In genomic region chr20:31637660-31638059, GRCh38 we compare ENCODE assay signal across 22 cellular contexts. TPM values are rescaled to one million over a fixed set of nuclear protein-coding genes. Genes with fewer than 3 reads are reported as not detected.
DNase-seq lines count a peak whose midpoint lies in the region; ATAC-seq and TF ChIP-seq lines count a peak whose summit lies in the region.
"Had no signal": no experiment of that assay in that cellular context is flagged by ENCODE, and none has a peak within 500 bp of the region (broad histone marks: within the 10 kb centered on the region; RNA-seq: fewer than 3 reads in every experiment).

Gene COX4I2, plus strand, starts transcription at chr20:31637912. Its CDS starts 1,106 bp downstream, at chr20:31639018.

- H3K36me3 Mint-ChIP-seq in activated naive CD4-positive, alpha-beta T cell treated with anti-CD3 and anti-CD28 coated beads, Interleukin-2, amount 50 U/mL, for 24 hours: no peaks in the 10 kb centered on the region
- H3K36me3 Mint-ChIP-seq in neural progenitor cell: no peaks in the 10 kb centered on the region
- H3K36me3 Mint-ChIP-seq: mesothelial cell of epicardium had no signal

- H2AFZ ChIP-seq in neural progenitor cell (replicated peaks): peak within 1 kb of the TSS; percentile 45

- peak within 1 kb of the TSS; percentile 17 to 88 (median 74) for H3K27ac ChIP-seq in heart left ventricle
- no peak within 1 kb of the TSS for H3K27ac ChIP-seq in neural progenitor cell
- H3K27ac ChIP-seq in uterus: peak within 1 kb of the TSS; percentile 24 to 64
- H3K27ac ChIP-seq: adrenal gland, cardiac muscle cell, SJSA1 had no signal

- H3K4me3 Mint-ChIP-seq in activated naive CD4-positive, alpha-beta T cell treated with anti-CD3 and anti-CD28 coated beads, Interleukin-2, amount 50 U/mL, for 24 hours: no peak within 1 kb of the TSS
- H3K4me3 Mint-ChIP-seq in neural progenitor cell: no peak within 1 kb of the TSS
- H3K4me3 Mint-ChIP-seq: mesothelial cell of epicardium; nephron; stimulated activated naive CD8-positive, alpha-beta T cell treated with anti-CD3 and anti-CD28 coated beads, Interleukin-15, Interleukin-2, amounts not matched to agents 100 ng/mL and 50 ng/mL, for 24 hours had no signal

- intact Hi-C loops in heart left ventricle (cut with DNase I) (no loop called here), uterus (cut with DNase I; ENCODE audit: low total_unique reads) (no loop called here)

- no peak for DNase-seq in activated naive CD4-positive, alpha-beta T cell treated with anti-CD3 and anti-CD28 coated beads, Interleukin-2, amount 50 U/mL, for 16 hours
- DNase-seq in heart left ventricle: peak; percentile 54 to 73 (median 69)
- no peak for DNase-seq in neural progenitor cell (ENCODE audit: low spot score)
- no peak for DNase-seq in uterus
- no peak for DNase-seq in GF-D8 (lab: John Stamatoyannopoulos, UW)
- no peak for DNase-seq in cerebellum (ENCODE audit: low spot score)
- DNase-seq: activated CD4-positive, alpha-beta T cell treated with anti-CD3 and anti-CD28 coated beads for 1 hour; adrenal gland; C1 segment of cervical spinal cord; NCI-H1092 treated with DMSO at 0.1 percent for 48 hours; NCI-H2107; NCI-H526 had no signal

- peak; percentile 38 to 66 (median 58) for ATAC-seq in heart left ventricle
- no peak for ATAC-seq in HG03520 (IDR thresholded peaks at IDR 0.05; ENCODE audit: unreplicated experiment)
- ATAC-seq: esophagus mucosa had no signal

- no peaks in the 10 kb centered on the region for H3K79me2 ChIP-seq in neural progenitor cell (ENCODE audit: low read depth)

- H3K9me3 ChIP-seq in heart left ventricle (no peaks in the 10 kb centered on the region), neural progenitor cell (ENCODE audit: low read depth) (no peaks in the 10 kb centered on the region), uterus (no peaks in the 10 kb centered on the region)
- H3K9me3 ChIP-seq: adrenal gland, SJSA1 had no signal

- H3K9ac ChIP-seq in neural progenitor cell: no peak within 1 kb of the TSS

- H3F3A ChIP-seq in neural progenitor cell (ENCODE audit: low read depth): no peaks in the 10 kb centered on the region

- H3K4me2 ChIP-seq in neural progenitor cell: peak within 1 kb of the TSS; percentile 27

- H3K4me3 ChIP-seq in heart left ventricle (peak within 1 kb of the TSS in 11 of 12 donors; percentile 5 to 62 (median 47)), neural progenitor cell (no peak within 1 kb of the TSS), uterus (no peak within 1 kb of the TSS)
- H3K4me3 ChIP-seq: adrenal gland, cardiac muscle cell, SJSA1 had no signal

- H3K27me3 Mint-ChIP-seq in activated naive CD4-positive, alpha-beta T cell treated with anti-CD3 and anti-CD28 coated beads, Interleukin-2, amount 50 U/mL, for 24 hours: no peaks in the 10 kb centered on the region
- H3K27me3 Mint-ChIP-seq in neural progenitor cell (ENCODE audit: insufficient read depth, low read depth): peaks cover 15% of the 10 kb centered on the region

- H3K27me3 ChIP-seq in heart left ventricle: peaks cover 0 to 7% (median 0%) of the 10 kb centered on the region in 9 donors
- no peaks in the 10 kb centered on the region for H3K27me3 ChIP-seq in neural progenitor cell
- H3K27me3 ChIP-seq in uterus: no peaks in the 10 kb centered on the region
- H3K27me3 ChIP-seq: cardiac muscle cell, SJSA1 had no signal

- TF ChIP-seq CTCF in heart left ventricle (IDR thresholded peaks at IDR 0.05) (no peak), neural progenitor cell (IDR thresholded peaks at IDR 0.05) (no peak), uterus (IDR thresholded peaks at IDR 0.05) (no peak)

- no peaks in the 10 kb centered on the region for H3K9me3 Mint-ChIP-seq in activated naive CD4-positive, alpha-beta T cell treated with anti-CD3 and anti-CD28 coated beads, Interleukin-2, amount 50 U/mL, for 24 hours
- no peaks in the 10 kb centered on the region for H3K9me3 Mint-ChIP-seq in neural progenitor cell
- H3K9me3 Mint-ChIP-seq: mesothelial cell of epicardium; nephron; stimulated activated naive CD8-positive, alpha-beta T cell treated with anti-CD3 and anti-CD28 coated beads, Interleukin-15, Interleukin-2, amounts not matched to agents 100 ng/mL and 50 ng/mL, for 24 hours had no signal

- H3K4me1 Mint-ChIP-seq in activated naive CD4-positive, alpha-beta T cell treated with anti-CD3 and anti-CD28 coated beads, Interleukin-2, amount 50 U/mL, for 24 hours: peaks cover under 1% of the 10 kb centered on the region
- H3K4me1 Mint-ChIP-seq in neural progenitor cell: peaks cover 6% of the 10 kb centered on the region
- H3K4me1 Mint-ChIP-seq: nephron had no signal

- H4K20me1 ChIP-seq in neural progenitor cell (ENCODE audit: low read depth): no peaks in the 10 kb centered on the region

- peak within 1 kb of the TSS; percentile 24 for H3K27ac Mint-ChIP-seq in activated naive CD4-positive, alpha-beta T cell treated with anti-CD3 and anti-CD28 coated beads, Interleukin-2, amount 50 U/mL, for 24 hours
- peak within 1 kb of the TSS; percentile 82 for H3K27ac Mint-ChIP-seq in neural progenitor cell
- H3K27ac Mint-ChIP-seq: mesothelial cell of epicardium; nephron; stimulated activated naive CD8-positive, alpha-beta T cell treated with anti-CD3 and anti-CD28 coated beads, Interleukin-15, Interleukin-2, amounts not matched to agents 100 ng/mL and 50 ng/mL, for 24 hours had no signal

- TF ChIP-seq POLR2A in heart left ventricle (IDR thresholded peaks at IDR 0.05) (peak in 1 of 2 donors; percentile 38), uterus (IDR thresholded peaks at IDR 0.05) (no peak)

- H3K36me3 ChIP-seq in heart left ventricle: no peaks in the 10 kb centered on the region
- no peaks in the 10 kb centered on the region for H3K36me3 ChIP-seq in neural progenitor cell
- H3K36me3 ChIP-seq in uterus: no peaks in the 10 kb centered on the region
- H3K36me3 ChIP-seq: adrenal gland, cardiac muscle cell, SJSA1 had no signal

- H3K4me1 ChIP-seq in heart left ventricle (peaks cover 0 to 12% (median 2%) of the 10 kb centered on the region in 12 donors), neural progenitor cell (peaks cover 8% of the 10 kb centered on the region), uterus (no peaks in the 10 kb centered on the region)
- H3K4me1 ChIP-seq: adrenal gland, SJSA1 had no signal

- WGBS in heart left ventricle, 4 donors: 31 to 40% (median 36%) methylated on average over 4 to 34 of the region's 34 CpGs

RNA-seq across cellular contexts. Expression of gene COX4I2, which starts in this region (rescaled TPM):
- total RNA-seq in heart left ventricle: 10 to 100 TPM in 5 of 9 donors, 1 to 10 TPM in 4; 5.7 to 29.4 (median 10.6) TPM
- 10 to 100 TPM; 13.6 to 42.8 TPM for polyA plus RNA-seq in heart left ventricle
- not detected in 2 replicates for total RNA-seq in neural progenitor cell (ENCODE audit: low replicate concordance)
- total RNA-seq in uterus: 1 to 10 TPM in 2 of 4 donors, not detected in 2; 5.1 to 8.4 TPM
- not detected for total RNA-seq in cerebellum
- total RNA-seq: adrenal gland, cardiac muscle cell, LHCN-M2, OCI-LY7, SJSA1 had no signal

Comparison
In these comparisons a context has a peak if more than half of its experiments do, and no peak if none do; other contexts are left out.
1. DNase-seq: peak in heart left ventricle (5 of 5); none in activated naive CD4-positive, alpha-beta T cell treated with anti-CD3 and anti-CD28 coated beads, Interleukin-2, amount 50 U/mL, for 16 hours (single experiment), neural progenitor cell (single experiment), uterus (0 of 2), GF-D8 (single experiment) and cerebellum (single experiment).
2. H3K4me3 ChIP-seq: peak in heart left ventricle (11 of 12); none in neural progenitor cell (single experiment) and uterus (0 of 2).